ENCODE assay signal across 24 cellular contexts in genomic region chr6:108285381-108285780, GRCh38. TPM values are rescaled to one million over a fixed set of nuclear protein-coding genes. Genes with fewer than 3 reads are reported as not detected.
A peak's percentile ranks its signal among the peaks of the same experiment; 100 is the strongest.
DNase-seq lines count a peak whose midpoint lies in the region; ATAC-seq, FAIRE-seq and TF ChIP-seq lines count a peak whose summit lies in the region.
"Had no signal": no experiment of that assay in that cellular context is flagged by ENCODE, and none has a peak within 500 bp of the region (broad histone marks: within the 10 kb centered on the region; RNA-seq: fewer than 3 reads in every experiment).

No MANE protein-coding gene starts in this region.

- dilution Hi-C loops in IMR-90 (cut with HindIII; ENCODE audit: low sequenced_read_pairs, unreplicated experiment), result no loop called here

- H4K91ac ChIP-seq in IMR-90 (ENCODE audit: insufficient read depth, low read depth, low read length), result no peak overlapping the region

- H3K9me3 ChIP-seq in SK-N-SH (no peaks in the 10 kb centered on the region), IMR-90 (ENCODE audit: control insufficient read depth, insufficient read depth, low read length) (no peaks in the 10 kb centered on the region), K562 (replicated peaks; ENCODE audit: control insufficient read depth, insufficient read depth, low read depth, low read length) (no peaks in the 10 kb centered on the region)
- H3K9me3 ChIP-seq: A549; BLaER1 treated with 17β-estradiol and CSF1 and Interleukin-3, amounts not matched to agents 10 nM and 100 nM had no signal

- BruUV-seq in IMR-90 (replicated peaks; lab: Mats Ljungman, UMichigan) (no TSS peak), K562 (replicated peaks; lab: Mats Ljungman, UMichigan) (no TSS peak)

- CTCF ChIA-PET in SK-N-SH (lab: Yijun Ruan, JAX), result no interaction called here
- CTCF ChIA-PET in IMR-90 (lab: Yijun Ruan, JAX), result interaction anchor here (0.5 to 0.6 kb wide), 2 partner anchors 25 to 691 kb away, joined by 3 read pairs; no protein-coding TSS in a partner anchor
- CTCF ChIA-PET in K562 (lab: Yijun Ruan, JAX; ENCODE audit: low intra/inter-chr PET ratio), result no interaction called here

- H3K27ac ChIP-seq in SK-N-SH (ENCODE audit: low read depth in 2 of 2, low read length in 1 of 2) (no peak overlapping the region), IMR-90 (ENCODE audit: insufficient read depth, low read length) (no peak overlapping the region), K562 (ENCODE audit: extremely low read depth, low read depth, low read length) (no peak overlapping the region)
- H3K27ac ChIP-seq: 22Rv1; A549; BLaER1 treated with 17β-estradiol and CSF1 and Interleukin-3, amounts not matched to agents 10 nM and 100 nM; C4-2B had no signal

- H2BK15ac ChIP-seq in IMR-90 (ENCODE audit: low read depth, low read length), result no peak overlapping the region

- H2BK5ac ChIP-seq in IMR-90 (ENCODE audit: low read depth, low read length, poor library complexity, severe bottlenecking), result no peak overlapping the region

- in situ Hi-C loops in IMR-90 (cut with MboI; ENCODE audit: low sequenced_read_pairs) (no loop called here), K562 (cut with MboI) (no loop called here)

- H2AK9ac ChIP-seq in IMR-90 (replicated peaks; ENCODE audit: low read depth, low read length, poor library complexity), result no peak overlapping the region

- no peaks in the 10 kb centered on the region for H3K27me3 ChIP-seq in SK-N-SH (ENCODE audit: insufficient read depth)
- no peaks in the 10 kb centered on the region; the same call in none of the 2 replicates for H3K27me3 ChIP-seq in IMR-90 (ENCODE audit: control insufficient read depth, insufficient read depth, low read length)
- no peaks in the 10 kb centered on the region; a peak in 1 of 5 replicates for H3K27me3 ChIP-seq in K562 (ENCODE audit: control insufficient read depth in 2 of 2, insufficient read depth in 2 of 2, low read length in 2 of 2)
- H3K27me3 ChIP-seq: BLaER1 treated with 17β-estradiol and CSF1 and Interleukin-3, amounts not matched to agents 10 nM and 100 nM had no signal

- no peak overlapping the region for H2BK120ac ChIP-seq in IMR-90 (ENCODE audit: low read depth, low read length)

- no peaks in the 10 kb centered on the region for H3K9me1 ChIP-seq in IMR-90 (ENCODE audit: insufficient read depth, low read length)
- no peaks in the 10 kb centered on the region for H3K9me1 ChIP-seq in K562 (ENCODE audit: control insufficient read depth, insufficient read depth, low read length)

- no peaks in the 10 kb centered on the region for H3F3A ChIP-seq in SK-N-SH (replicated peaks; ENCODE audit: insufficient read depth)

- TF ChIP-seq EP300 in SK-N-SH (IDR thresholded peaks at IDR 0.05; ENCODE audit: borderline replicate concordance in 1 of 2, low read depth in 1 of 2, low read length in 1 of 2), result no peak
- TF ChIP-seq EP300 in K562 (IDR thresholded peaks at IDR 0.05; ENCODE audit: low read length), result no peak

- H4K5ac ChIP-seq in IMR-90 (ENCODE audit: low read depth, low read length), result no peak overlapping the region

- TF ChIP-seq RAD21 in SK-N-SH (IDR thresholded peaks at IDR 0.05; ENCODE audit: low read length) (no peak), IMR-90 (IDR thresholded peaks at IDR 0.05; ENCODE audit: low read length) (no peak), K562 (CRISPR knock-in tag; conservative IDR thresholded peaks at IDR 0.05 in 1 of 2, IDR thresholded peaks at IDR 0.05 in 1 of 2) (no peak)

- no peaks in the 10 kb centered on the region for H3K36me3 ChIP-seq in SK-N-SH (replicated peaks in 1 of 2; ENCODE audit: control insufficient read depth in 1 of 2, insufficient read depth in 2 of 2, low read length in 1 of 2)
- no peaks in the 10 kb centered on the region for H3K36me3 ChIP-seq in IMR-90 (ENCODE audit: control insufficient read depth, insufficient read depth, low read length)
- no peaks in the 10 kb centered on the region for H3K36me3 ChIP-seq in K562 (ENCODE audit: control insufficient read depth, insufficient read depth, low read length)
- H3K36me3 ChIP-seq: BLaER1 treated with 17β-estradiol and CSF1 and Interleukin-3, amounts not matched to agents 10 nM and 100 nM had no signal

- H3K9ac ChIP-seq in SK-N-SH (no peak overlapping the region), IMR-90 (ENCODE audit: low read depth, low read length) (no peak overlapping the region), K562 (ENCODE audit: insufficient read depth in 1 of 2, low read depth in 2 of 2, low read length in 2 of 2) (no peak overlapping the region)
- H3K9ac ChIP-seq: BLaER1 treated with 17β-estradiol and CSF1 and Interleukin-3, amounts not matched to agents 10 nM and 100 nM had no signal

- TF ChIP-seq POLR2A in IMR-90 (IDR thresholded peaks at IDR 0.05; ENCODE audit: low read depth, low read length), result no peak
- no peak for TF ChIP-seq POLR2A in K562 (conservative IDR thresholded peaks at IDR 0.05)

- TF ChIP-seq CTCF in SK-N-SH (IDR thresholded peaks at IDR 0.05) (no peak), IMR-90 (conservative IDR thresholded peaks at IDR 0.05; ENCODE audit: low read depth, low read length) (no peak), K562 (IDR thresholded peaks at IDR 0.05 in 2 of 3, conservative IDR thresholded peaks at IDR 0.05 in 1 of 3; ENCODE audit: insufficient read depth in 2 of 3, low read depth in 1 of 3, low read length in 3 of 3) (no peak)

- H3K56ac ChIP-seq in IMR-90 (ENCODE audit: extremely low read depth, insufficient read depth, low read length), result no peak overlapping the region

- no peaks in the 10 kb centered on the region for H4K20me1 ChIP-seq in SK-N-SH (ENCODE audit: insufficient read depth)
- H4K20me1 ChIP-seq in IMR-90 (ENCODE audit: insufficient read depth, low read length), result no peaks in the 10 kb centered on the region
- no peaks in the 10 kb centered on the region for H4K20me1 ChIP-seq in K562 (replicated peaks; ENCODE audit: control insufficient read depth, insufficient read depth, low read length)
- H4K20me1 ChIP-seq: BLaER1 treated with 17β-estradiol and CSF1 and Interleukin-3, amounts not matched to agents 10 nM and 100 nM had no signal

- H3K4me1 ChIP-seq in SK-N-SH (ENCODE audit: control insufficient read depth in 1 of 2, insufficient read depth in 2 of 2, low read depth in 1 of 2, low read length in 1 of 2), result no peaks in the 10 kb centered on the region
- no peaks in the 10 kb centered on the region for H3K4me1 ChIP-seq in IMR-90 (ENCODE audit: control insufficient read depth, insufficient read depth, low read length)
- H3K4me1 ChIP-seq in K562 (replicated peaks in 1 of 2; ENCODE audit: control insufficient read depth in 2 of 2, insufficient read depth in 2 of 2, low read length in 2 of 2), result no peaks in the 10 kb centered on the region; a peak in 1 of 5 replicates
- H3K4me1 ChIP-seq: A549 had no signal

- no peak overlapping the region for H3K18ac ChIP-seq in IMR-90 (ENCODE audit: low read depth, low read length)

- no peak overlapping the region for H3K4ac ChIP-seq in IMR-90 (ENCODE audit: low read depth, low read length)

- POLR2A ChIA-PET in SK-N-SH (lab: Yijun Ruan, JAX), result no interaction called here
- POLR2A ChIA-PET in IMR-90 (lab: Charles Lee; ENCODE audit: unreplicated experiment), result no interaction called here
- POLR2A ChIA-PET in K562 (lab: Yijun Ruan, JAX), result no interaction called here

- no peak overlapping the region for H3K4me2 ChIP-seq in SK-N-SH
- H3K4me2 ChIP-seq in IMR-90 (ENCODE audit: low read depth, low read length), result no peak overlapping the region
- no peak overlapping the region for H3K4me2 ChIP-seq in K562 (ENCODE audit: insufficient read depth, low read length)
- H3K4me2 ChIP-seq: A549; BLaER1 treated with 17β-estradiol and CSF1 and Interleukin-3, amounts not matched to agents 10 nM and 100 nM had no signal

- no peak overlapping the region for H3K14ac ChIP-seq in IMR-90 (replicated peaks; ENCODE audit: low read depth, low read length)

- H3K79me1 ChIP-seq in IMR-90 (ENCODE audit: low read depth in 1 of 2, low read length in 2 of 2), result no peaks in the 10 kb centered on the region

- H4K8ac ChIP-seq in IMR-90 (ENCODE audit: low read depth in 2 of 2, low read length in 2 of 2), result no peak overlapping the region

- no peak for DNase-seq in SK-N-SH
- DNase-seq in IMR-90, result no peak
- no peak for DNase-seq in K562 (ENCODE audit: extremely low read depth in 1 of 4, low spot score in 3 of 4)
- DNase-seq: AML-193; CD4-positive, alpha-beta memory T cell; CD4-positive, CD25-positive, alpha-beta regulatory T cell; CD8-positive, alpha-beta memory T cell; COR-L47; DMS 273 treated with DMSO at 0.1 percent for 48 hours; DMS153; DMS53; DMS79; DND-41; EL; GDM1 had no signal

- no peak for FAIRE-seq in K562 (lab: Jason Lieb, UNC)
- FAIRE-seq: A549, GM12878, GM12892, GM18507 had no signal

- no peak overlapping the region for H2BK20ac ChIP-seq in IMR-90 (ENCODE audit: low read depth, low read length)

- no peak overlapping the region for H3K23ac ChIP-seq in IMR-90 (ENCODE audit: low read depth, low read length)

- H3K4me3 ChIP-seq in SK-N-SH (ENCODE audit: low read depth in 2 of 2, low read length in 1 of 2), result no peak overlapping the region
- H3K4me3 ChIP-seq in IMR-90 (ENCODE audit: insufficient read depth, low read depth, low read length), result no peak overlapping the region
- no peak overlapping the region for H3K4me3 ChIP-seq in K562
- H3K4me3 ChIP-seq: A549; BLaER1 treated with 17β-estradiol and CSF1 and Interleukin-3, amounts not matched to agents 10 nM and 100 nM; GM12878 had no signal

- intact Hi-C loops in IMR-90 (cut with micrococcal nuclease) (no loop called here), K562 (cut with micrococcal nuclease) (no loop called here)

- H3K79me2 ChIP-seq in SK-N-SH (ENCODE audit: insufficient read depth) (no peaks in the 10 kb centered on the region), K562 (ENCODE audit: control insufficient read depth, insufficient read depth, low read length) (no peaks in the 10 kb centered on the region)

- no peak for ATAC-seq in SK-N-SH treated with all-trans-retinoic acid at 6 μM for 48 hours
- no peak for ATAC-seq in IMR-90 (ENCODE audit: low read depth)
- no peak for ATAC-seq in K562
- ATAC-seq in GM21529 (IDR thresholded peaks at IDR 0.05; ENCODE audit: unreplicated experiment), result no peak
- ATAC-seq: A549 had no signal

- H2AFZ ChIP-seq in SK-N-SH (ENCODE audit: low read depth) (0 out of 2 replicates have a peak overlapping the region, but pooled peaks have one; percentile 16), IMR-90 (replicated peaks; ENCODE audit: low read length, poor library complexity) (no peak overlapping the region), K562 (ENCODE audit: low read depth, low read length) (no peak overlapping the region)

- H3K9me2 ChIP-seq in SK-N-SH, result no peaks in the 10 kb centered on the region

- no peak overlapping the region for H2AK5ac ChIP-seq in IMR-90 (ENCODE audit: low read depth, low read length)

RNA-seq across cellular contexts. Expression of gene AFG1L, which starts 9.5 kb away (rescaled TPM):
- polyA plus RNA-seq in SK-N-SH (2012; rRNA removed) (0.71 and 0.93 TPM in 2 replicates), IMR-90 (2012; rRNA removed) (0.90 and 1.0 TPM in 2 replicates), K562 (2011; rRNA removed) (6.7 and 8.1 TPM in 2 replicates), K562 (2014; fragmentation: Illumina TruSeq; extraction: Trizol) (5.8 and 5.9 TPM in 2 replicates), K562 (2014; fragmentation: Nextera tagmentation; extraction: Ambion mirVana) (1 to 10 TPM; 2.6 to 3.8 TPM), K562 (2014; rRNA removed) (5.2 and 5.5 TPM in 2 replicates)
- polyA plus RNA-seq in SK-N-SH (2012; cell fraction: cytosol; rRNA removed), result 0.93 and 1.2 TPM in 2 replicates
- 1.2 and 2.1 TPM in 2 replicates for polyA plus RNA-seq in SK-N-SH (2012; cell fraction: nucleus; rRNA removed)
- total RNA-seq in IMR-90 (2012; rRNA removed) (2.0 and 2.8 TPM in 2 replicates), K562 (2014; rRNA removed) (2.2 and 4.2 TPM in 2 replicates), K562 (2014; rRNA removed; fragmentation: Illumina TruSeq; extraction: Trizol) (10.5 and 12.9 TPM in 2 replicates), K562 (2015; rRNA removed; fragmentation: Illumina TruSeq; extraction: Trizol) (14.0 and 15.5 TPM in 2 replicates), K562 (2021) (12.3 and 17.5 TPM in 2 replicates)
- polyA plus RNA-seq in IMR-90 (2012; cell fraction: cytosol; rRNA removed), result 0.27 and 0.35 TPM in 2 replicates
- 0.44 and 2.8 TPM in 2 replicates for polyA plus RNA-seq in IMR-90 (2012; cell fraction: nucleus; rRNA removed; ENCODE audit: low replicate concordance)
- 21.2 and 29.8 TPM in 2 replicates for total RNA-seq in K562 (2011; cell fraction: chromatin; rRNA removed; ENCODE audit: low replicate concordance)
- total RNA-seq in K562 (2011; cell fraction: nucleolus; rRNA removed), result 12.4 and 14.3 TPM in 2 replicates
- total RNA-seq in K562 (2011; cell fraction: nucleoplasm; rRNA removed), result 11.4 and 14.0 TPM in 2 replicates
- polyA plus RNA-seq in K562 (2011; cell fraction: cytosol; rRNA removed), result 1.0 and 2.3 TPM in 2 replicates
- polyA plus RNA-seq in K562 (2011; cell fraction: nucleus; rRNA removed), result 4.3 and 4.6 TPM in 2 replicates
- polyA plus RNA-seq in K562 (2012), result 6.7 and 9.6 TPM in 2 replicates
- 10.0 TPM in 2 replicates for polyA minus RNA-seq in K562 (2011; rRNA and poly(A)+ RNA removed)
- polyA minus RNA-seq in K562 (2011; cell fraction: cytosol; rRNA and poly(A)+ RNA removed), result 9.6 and 11.6 TPM in 2 replicates
- 12.1 and 16.1 TPM in 2 replicates for polyA minus RNA-seq in K562 (2011; cell fraction: nucleus; rRNA and poly(A)+ RNA removed)

RNA-seq across cellular contexts. Expression of gene SNX3, which starts 24.5 kb away (rescaled TPM):
- polyA plus RNA-seq in SK-N-SH (2012; rRNA removed), result 105 and 124 TPM in 2 replicates
- 174 and 261 TPM in 2 replicates for polyA plus RNA-seq in SK-N-SH (2012; cell fraction: cytosol; rRNA removed)
- 25.1 and 36.7 TPM in 2 replicates for polyA plus RNA-seq in SK-N-SH (2012; cell fraction: nucleus; rRNA removed)
- 105 and 171 TPM in 2 replicates for total RNA-seq in IMR-90 (2012; rRNA removed)
- 123 and 159 TPM in 2 replicates for polyA plus RNA-seq in IMR-90 (2012; rRNA removed)
- polyA plus RNA-seq in IMR-90 (2012; cell fraction: cytosol; rRNA removed), result 53.2 and 58.6 TPM in 2 replicates
- polyA plus RNA-seq in IMR-90 (2012; cell fraction: nucleus; rRNA removed; ENCODE audit: low replicate concordance), result 10.6 and 43.9 TPM in 2 replicates
- total RNA-seq in K562 (2011; cell fraction: chromatin; rRNA removed; ENCODE audit: low replicate concordance), result 14.6 and 24.3 TPM in 2 replicates
- total RNA-seq in K562 (2011; cell fraction: nucleolus; rRNA removed), result 12.3 and 12.6 TPM in 2 replicates
- total RNA-seq in K562 (2011; cell fraction: nucleoplasm; rRNA removed), result 40.9 and 74.8 TPM in 2 replicates
- total RNA-seq in K562 (2014; rRNA removed), result 129 and 158 TPM in 2 replicates
- 159 and 172 TPM in 2 replicates for total RNA-seq in K562 (2014; rRNA removed; fragmentation: Illumina TruSeq; extraction: Trizol)
- total RNA-seq in K562 (2015; rRNA removed; fragmentation: Illumina TruSeq; extraction: Trizol), result 161 and 182 TPM in 2 replicates
- total RNA-seq in K562 (2021), result 122 and 131 TPM in 2 replicates
- 306 and 410 TPM in 2 replicates for polyA plus RNA-seq in K562 (2011; rRNA removed)
- polyA plus RNA-seq in K562 (2011; cell fraction: cytosol; rRNA removed), result 114 and 326 TPM in 2 replicates
- 34.4 and 73.8 TPM in 2 replicates for polyA plus RNA-seq in K562 (2011; cell fraction: nucleus; rRNA removed)
- 163 and 213 TPM in 2 replicates for polyA plus RNA-seq in K562 (2012)
- polyA plus RNA-seq in K562 (2014; fragmentation: Illumina TruSeq; extraction: Trizol), result 208 and 261 TPM in 2 replicates
- polyA plus RNA-seq in K562 (2014; fragmentation: Nextera tagmentation; extraction: Ambion mirVana), result 10 to 100 TPM; 48.9 to 68.3 TPM
- 162 and 197 TPM in 2 replicates for polyA plus RNA-seq in K562 (2014; rRNA removed)
- polyA minus RNA-seq in K562 (2011; rRNA and poly(A)+ RNA removed), result 151 TPM in 2 replicates
- 31.3 and 55.2 TPM in 2 replicates for polyA minus RNA-seq in K562 (2011; cell fraction: cytosol; rRNA and poly(A)+ RNA removed)
- 8.2 and 17.7 TPM in 2 replicates for polyA minus RNA-seq in K562 (2011; cell fraction: nucleus; rRNA and poly(A)+ RNA removed)
